In the genomic region with DNA sequence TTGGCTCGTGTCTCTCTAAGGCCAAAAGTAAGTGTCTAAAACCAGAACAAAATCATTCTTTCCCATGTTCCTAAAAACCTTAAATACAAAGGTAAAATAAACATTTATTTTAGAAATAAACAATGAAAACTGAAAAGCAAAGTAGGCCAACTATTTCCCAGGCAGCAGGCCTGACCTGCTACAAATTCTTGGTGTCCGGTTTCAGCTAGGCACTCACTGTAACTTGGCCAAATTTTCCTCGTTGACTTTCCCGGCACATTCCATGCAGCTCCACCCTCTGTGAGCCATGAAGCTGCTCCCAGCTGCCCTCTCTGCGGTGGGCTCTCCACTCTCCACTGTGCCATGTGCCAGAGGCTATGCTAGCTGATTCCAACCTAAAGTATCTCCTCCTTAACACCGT, we compare ENCODE assay signal across 9 cellular contexts. TPM values are rescaled to one million over a fixed set of nuclear protein-coding genes. Genes with fewer than 3 reads are reported as not detected.
A peak's percentile ranks its signal among the peaks of the same experiment; 100 is the strongest.
DNase-seq lines count a peak whose midpoint lies in the region; ATAC-seq and TF ChIP-seq lines count a peak whose summit lies in the region.
"Had no signal": no experiment of that assay in that cellular context is flagged by ENCODE, and none has a peak within 500 bp of the region (broad histone marks: within the 10 kb centered on the region; RNA-seq: fewer than 3 reads in every experiment).

No MANE protein-coding gene starts in this region.

- H3K14ac ChIP-seq in IMR-90 (replicated peaks; ENCODE audit: low read depth, low read length), result peak overlapping the region; percentile 59; the same call in 1 of the 2 replicates

- peak overlapping the region; percentile 32 for H3K4me2 ChIP-seq in IMR-90 (ENCODE audit: low read depth, low read length)

- H3K9ac ChIP-seq in IMR-90 (ENCODE audit: low read depth, low read length) (no peak overlapping the region), colonic mucosa (ENCODE audit: low read depth in 2 of 2, low read length in 2 of 2) (no peak overlapping the region)

- TF ChIP-seq POLR2A in IMR-90 (IDR thresholded peaks at IDR 0.05; ENCODE audit: low read depth, low read length), result no peak
- no peak for TF ChIP-seq POLR2A in testis (IDR thresholded peaks at IDR 0.05)

- H3K4me1 ChIP-seq in IMR-90 (ENCODE audit: control insufficient read depth, insufficient read depth, low read length) (peaks cover 16% of the 10 kb centered on the region), colonic mucosa (no peaks in the 10 kb centered on the region), testis (peaks cover 15% of the 10 kb centered on the region)

- H3K4ac ChIP-seq in IMR-90 (ENCODE audit: low read depth, low read length), result peak overlapping the region; percentile 86

- no peak overlapping the region for H3K56ac ChIP-seq in IMR-90 (ENCODE audit: extremely low read depth, insufficient read depth, low read length)

- no peak for TF ChIP-seq CTCF in IMR-90 (conservative IDR thresholded peaks at IDR 0.05; ENCODE audit: low read depth, low read length)
- TF ChIP-seq CTCF in colonic mucosa (IDR thresholded peaks at IDR 0.05), result no peak
- no peak for TF ChIP-seq CTCF in testis (IDR thresholded peaks at IDR 0.05)
- no peak for TF ChIP-seq CTCF in GM10248 (IDR thresholded peaks at IDR 0.05; ENCODE audit: control extremely low read depth, extremely low read depth, low read depth, missing control alignments)

- peaks cover 3% of the 10 kb centered on the region; the same call in 1 of the 2 replicates for H4K20me1 ChIP-seq in IMR-90 (ENCODE audit: insufficient read depth, low read length)

- H3K18ac ChIP-seq in IMR-90 (ENCODE audit: low read depth, low read length), result peak overlapping the region; percentile 48; the same call in 1 of the 2 replicates

- peak overlapping the region; percentile 78 for H4K91ac ChIP-seq in IMR-90 (ENCODE audit: insufficient read depth, low read depth, low read length)

- H2BK15ac ChIP-seq in IMR-90 (ENCODE audit: low read depth, low read length), result peak overlapping the region; percentile 39; the same call in 2 of the 3 replicates

- no peak for TF ChIP-seq RAD21 in IMR-90 (IDR thresholded peaks at IDR 0.05; ENCODE audit: low read length)

- intact Hi-C loops in IMR-90 (cut with micrococcal nuclease) (no loop called here), colonic mucosa (cut with DNase I) (no loop called here), testis (cut with DNase I; ENCODE audit: low total_unique reads) (no loop called here)

- H3K9me3 ChIP-seq in IMR-90 (ENCODE audit: control insufficient read depth, insufficient read depth, low read length) (no peaks in the 10 kb centered on the region), colonic mucosa (no peaks in the 10 kb centered on the region), testis (no peaks in the 10 kb centered on the region)

- H4K8ac ChIP-seq in IMR-90 (ENCODE audit: low read depth in 2 of 2, low read length in 2 of 2), result peak overlapping the region in 1 of 2 experiments; percentile 65; a peak in 1 of 4 replicates

- in situ Hi-C loops in IMR-90 (cut with MboI; ENCODE audit: low sequenced_read_pairs), result no loop called here

- dilution Hi-C loops in IMR-90 (cut with HindIII; ENCODE audit: low sequenced_read_pairs, unreplicated experiment), result no loop called here

- peak overlapping the region; percentile 85 for H2BK120ac ChIP-seq in IMR-90 (ENCODE audit: low read depth, low read length)

- DNase-seq in IMR-90 (peak; percentile 92), colonic mucosa (no peak), left lobe of liver (ENCODE audit: low spot score) (no peak), testis (peak; percentile 33), DMS53 (lab: John Stamatoyannopoulos, UW) (no peak), DMS79 (lab: John Stamatoyannopoulos, UW) (no peak), GM10248 (ENCODE audit: extremely low spot score) (no peak), 8988T (no peak)
- DNase-seq: activated naive CD4-positive, alpha-beta T cell treated with anti-CD3 and anti-CD28 coated beads, Interleukin-2, amount 50 U/mL, for 16 hours had no signal

- H2AK5ac ChIP-seq in IMR-90 (ENCODE audit: low read depth, low read length), result peak overlapping the region; percentile 72

- 0 out of 2 replicates have a peak overlapping the region, but pooled peaks have one; percentile 10 for H3K23ac ChIP-seq in IMR-90 (ENCODE audit: low read depth, low read length)

- POLR2A ChIA-PET in IMR-90 (lab: Charles Lee; ENCODE audit: unreplicated experiment) (no interaction called here), GM10248 (lab: Yijun Ruan, JAX) (no interaction called here)

- H3K36me3 ChIP-seq in IMR-90 (ENCODE audit: control insufficient read depth, insufficient read depth, low read length), result no peaks in the 10 kb centered on the region
- no peaks in the 10 kb centered on the region for H3K36me3 ChIP-seq in colonic mucosa
- H3K36me3 ChIP-seq in testis (ENCODE audit: low read depth, missing control alignments), result no peaks in the 10 kb centered on the region

- no peaks in the 10 kb centered on the region for H3K27me3 ChIP-seq in IMR-90 (ENCODE audit: control insufficient read depth, insufficient read depth, low read length)
- H3K27me3 ChIP-seq in colonic mucosa, result no peaks in the 10 kb centered on the region
- no peaks in the 10 kb centered on the region for H3K27me3 ChIP-seq in testis

- H4K5ac ChIP-seq in IMR-90 (ENCODE audit: low read depth, low read length), result peak overlapping the region; percentile 1; the same call in 1 of the 2 replicates

- H3K79me1 ChIP-seq in IMR-90 (ENCODE audit: low read depth in 1 of 2, low read length in 2 of 2), result peaks cover 2 to 8% of the 10 kb centered on the region in 2 experiments; a peak in 1 of 4 replicates

- CTCF ChIA-PET in IMR-90 (lab: Yijun Ruan, JAX) (no interaction called here), GM10248 (lab: Yijun Ruan, JAX) (interaction anchor here (1.7 kb wide), 1 partner anchor 40 kb away, joined by 5 read pairs; no protein-coding TSS in a partner anchor)

- H2AK9ac ChIP-seq in IMR-90 (replicated peaks; ENCODE audit: low read depth, low read length, poor library complexity), result peak overlapping the region; percentile 93

- H3K9me1 ChIP-seq in IMR-90 (ENCODE audit: insufficient read depth, low read length), result peaks cover 24% of the 10 kb centered on the region

- H3K4me3 ChIP-seq in IMR-90 (ENCODE audit: insufficient read depth, low read depth, low read length), result no peak overlapping the region
- H3K4me3 ChIP-seq in colonic mucosa, result no peak overlapping the region
- no peak overlapping the region for H3K4me3 ChIP-seq in testis

- BruUV-seq in IMR-90 (replicated peaks; lab: Mats Ljungman, UMichigan), result no TSS peak

- ATAC-seq in IMR-90 (ENCODE audit: low read depth) (peak; percentile 90), left lobe of liver (peak; percentile 71)

- peak overlapping the region; percentile 57; the same call in 1 of the 2 replicates for H3K27ac ChIP-seq in IMR-90 (ENCODE audit: insufficient read depth, low read length)
- peak overlapping the region; percentile 2 for H3K27ac ChIP-seq in colonic mucosa
- H3K27ac ChIP-seq in testis, result peak overlapping the region; percentile 15 to 46

- H2BK20ac ChIP-seq in IMR-90 (ENCODE audit: low read depth, low read length), result peak overlapping the region; percentile 81

- H2AFZ ChIP-seq in IMR-90 (replicated peaks; ENCODE audit: low read length, poor library complexity), result peak overlapping the region; percentile 71

- WGBS in IMR-90 (ENCODE audit: extremely low coverage in 2 of 2, insufficient read length in 1 of 2), 2 experiments, result 0% methylated on average over 2 of the region's 6 CpGs; no CpG with 5 or more reads in 1 of the 2 experiments
- 45 to 46% methylated on average over 6 of the region's 6 CpGs for WGBS in testis, 2 donors

- H2BK5ac ChIP-seq in IMR-90 (ENCODE audit: low read depth, low read length, poor library complexity, severe bottlenecking), result peak overlapping the region; percentile 52

TF ChIP-seq in IMR-90, 13 proteins besides CTCF, POLR2A, EP300 and RAD21:
- TF ChIP-seq MAFK (IDR thresholded peaks at IDR 0.05; ENCODE audit: low read depth, low read length) (no peak), FOS (IDR thresholded peaks at IDR 0.05; ENCODE audit: low read depth, low read length) (no peak), CEBPB (IDR thresholded peaks at IDR 0.05; ENCODE audit: low read depth, low read length) (no peak), USF2 (IDR thresholded peaks at IDR 0.05; ENCODE audit: low read depth, low read length) (no peak), MAZ (IDR thresholded peaks at IDR 0.05; ENCODE audit: borderline replicate concordance, low read depth, low read length) (no peak), ELK1 (IDR thresholded peaks at IDR 0.05; ENCODE audit: borderline replicate concordance, low read depth, low read length) (no peak), MXI1 (IDR thresholded peaks at IDR 0.05; ENCODE audit: borderline replicate concordance, low read depth, low read length) (no peak), SMC3 (IDR thresholded peaks at IDR 0.05; ENCODE audit: low read depth, low read length) (no peak)

RNA-seq across cellular contexts. Expression of gene CDRT4, which starts 4.1 kb away (rescaled TPM):
- total RNA-seq in IMR-90 (2012; rRNA removed) (0.56 and 0.90 TPM in 2 replicates), colonic mucosa (1 to 10 TPM; 3.8 to 5.3 TPM), left lobe of liver (1.7 TPM), testis (10 to 100 TPM; 11.7 to 30.2 TPM)
- polyA plus RNA-seq in IMR-90 (2012; rRNA removed) (2.7 and 3.7 TPM in 2 replicates), testis (ENCODE audit: insufficient read depth, low read depth, low replicate concordance) (28.3 TPM)
- polyA plus RNA-seq in IMR-90 (2012; cell fraction: cytosol; rRNA removed), result 0.13 and 0.50 TPM in 2 replicates
- polyA plus RNA-seq in IMR-90 (2012; cell fraction: nucleus; rRNA removed; ENCODE audit: low replicate concordance), result 27.7 and 76.4 TPM in 2 replicates

Comparison
In these comparisons a context has a peak if more than half of its experiments do, and no peak if none do; other contexts are left out.
1. DNase-seq: peak in IMR-90 (single experiment) and testis (single experiment); none in colonic mucosa (single experiment), left lobe of liver (single experiment), DMS53 (single experiment), DMS79 (single experiment), GM10248 (single experiment) and 8988T (single experiment).
2. H3K27ac ChIP-seq: peak in every context shown above with its lines; median percentile 57 in IMR-90; 30 in testis; 2 in colonic mucosa.